ENCODE assay signal across 26 cellular contexts in genomic region chr6:160895562-160895961, GRCh38.
"Had no signal": no experiment of that assay in that cellular context is flagged by ENCODE, and none has a peak within 500 bp of the region (broad histone marks: within the 10 kb centered on the region; RNA-seq: fewer than 3 reads in every experiment).

No MANE protein-coding gene starts in this region.

- H3K9me3 Mint-ChIP-seq: natural killer cell treated with Interleukin-12 subunit alpha and Interleukin-12 subunit beta and Interleukin-15 and Interleukin-18, amount 100 ng/mL, for 72 hours; stimulated activated naive B cell treated with anti-CD40 and anti-IgM and Interleukin-4, amounts not matched to agents 10 μg/mL and 1 μg/mL and 100 μg/mL, for 72 hours; T-helper 2 cell treated with Interferon-gamma antibody and Interleukin-4, amounts not matched to agents 5 μg/mL and 100 μg/mL, for 36 hours had no signal

- H3K4me1 Mint-ChIP-seq: stimulated activated naive B cell treated with anti-CD40 and anti-IgM and Interleukin-4, amounts not matched to agents 10 μg/mL and 1 μg/mL and 100 μg/mL, for 72 hours had no signal

- FAIRE-seq: small intestine had no signal

- DNase-seq: activated CD4-positive, alpha-beta T cell treated with anti-CD3 and anti-CD28 coated beads for 4 hours; activated CD4-positive, alpha-beta T cell treated with anti-CD3 and anti-CD28 coated beads, Interleukin-2, amount 50 U/mL, for 4 hours; activated effector memory CD4-positive, alpha-beta T cell treated with Interleukin-2 at 50 U/mL for 16 hours; activated naive CD4-positive, alpha-beta T cell treated with Interleukin-2 at 50 U/mL for 16 hours; anterior cingulate cortex; cerebellar nuclear complex; colonic mucosa; effector CD8-positive, alpha-beta T cell; foreskin melanocyte; left lung; lower lobe of right lung; mucosa of descending colon; sigmoid colon; small intestine; stimulated activated CD4-positive, alpha-beta T cell treated with anti-CD3 and anti-CD28 coated beads, Interleukin-1b, Interleukin-23, amount 100 ng/mL, for 48 hours; stimulated activated naive B cell treated with anti-CD40 and anti-IgM and Interleukin-4, amounts not matched to agents 10 μg/mL and 1 μg/mL and 100 μg/mL, for 72 hours; T-helper 1 cell; tibial artery; upper lobe of right lung had no signal

- H3K36me3 ChIP-seq: cardiac muscle cell, colonic mucosa, esophagus muscularis mucosa, left lung, lower lobe of right lung, prostate gland, sigmoid colon, suprapubic skin, tibial artery, upper lobe of right lung had no signal

- H3K4me1 ChIP-seq: colonic mucosa, esophagus muscularis mucosa, left lung, lower lobe of right lung, prostate gland, sigmoid colon, suprapubic skin, upper lobe of right lung had no signal

- H3K27ac ChIP-seq: cardiac muscle cell, colonic mucosa, esophagus muscularis mucosa, left lung, lower lobe of right lung, prostate gland, sigmoid colon, suprapubic skin, tibial artery, upper lobe of right lung had no signal

- H3K4me3 Mint-ChIP-seq: activated naive CD8-positive, alpha-beta T cell; natural killer cell treated with Interleukin-12 subunit alpha and Interleukin-12 subunit beta and Interleukin-15 and Interleukin-18, amount 100 ng/mL, for 72 hours; stimulated activated naive B cell treated with anti-CD40 and anti-IgM and Interleukin-4, amounts not matched to agents 10 μg/mL and 1 μg/mL and 100 μg/mL, for 72 hours; T-helper 2 cell treated with Interferon-gamma antibody and Interleukin-4, amounts not matched to agents 5 μg/mL and 100 μg/mL, for 36 hours had no signal

- ATAC-seq: left lung; lower lobe of right lung; mucosa of descending colon; natural killer cell treated with Interleukin-12 subunit alpha and Interleukin-12 subunit beta and Interleukin-15 and Interleukin-18, amount 100 ng/mL, for 72 hours; stimulated activated naive B cell treated with anti-CD40 and anti-IgM and Interleukin-4, amounts not matched to agents 10 μg/mL and 1 μg/mL and 100 μg/mL, for 72 hours; upper lobe of right lung had no signal

- H3K4me3 ChIP-seq: cardiac muscle cell, colonic mucosa, esophagus muscularis mucosa, left lung, lower lobe of right lung, mucosa of descending colon, prostate gland, sigmoid colon, suprapubic skin, tibial artery, upper lobe of right lung had no signal

- H3K27me3 ChIP-seq: cardiac muscle cell, colonic mucosa, esophagus muscularis mucosa, left lung, sigmoid colon, suprapubic skin, tibial artery, upper lobe of right lung had no signal

- H3K36me3 Mint-ChIP-seq: activated naive CD8-positive, alpha-beta T cell; natural killer cell treated with Interleukin-12 subunit alpha and Interleukin-12 subunit beta and Interleukin-15 and Interleukin-18, amount 100 ng/mL, for 72 hours; stimulated activated naive B cell treated with anti-CD40 and anti-IgM and Interleukin-4, amounts not matched to agents 10 μg/mL and 1 μg/mL and 100 μg/mL, for 72 hours had no signal

- H3K27ac Mint-ChIP-seq: activated naive CD8-positive, alpha-beta T cell; natural killer cell treated with Interleukin-12 subunit alpha and Interleukin-12 subunit beta and Interleukin-15 and Interleukin-18, amount 100 ng/mL, for 72 hours; stimulated activated naive B cell treated with anti-CD40 and anti-IgM and Interleukin-4, amounts not matched to agents 10 μg/mL and 1 μg/mL and 100 μg/mL, for 72 hours; T-helper 2 cell treated with Interferon-gamma antibody and Interleukin-4, amounts not matched to agents 5 μg/mL and 100 μg/mL, for 36 hours had no signal
